ENCODE assay signal across 8 cellular contexts in genomic region chrX:40097492-40098263, GRCh38. TPM values are rescaled to one million over a fixed set of nuclear protein-coding genes. Genes with fewer than 3 reads are reported as not detected.
A peak's percentile ranks its signal among the peaks of the same experiment; 100 is the strongest.
DNase-seq lines count a peak whose midpoint lies in the region; ATAC-seq and TF ChIP-seq lines count a peak whose summit lies in the region.

Gene BCOR (minus strand): TSS chrX:40097958. CDS start chrX:40077929, 20,029 bp downstream.

- peak within 1 kb of the TSS; percentile 94 for H3K4me3 Mint-ChIP-seq in natural killer cell treated with Interleukin-12 subunit alpha and Interleukin-12 subunit beta and Interleukin-15 and Interleukin-18, amount 100 ng/mL, for 72 hours

- no peaks in the 10 kb centered on the region for H3K9me2 ChIP-seq in OCI-LY7 (ENCODE audit: insufficient read depth, low read length)

- no peaks in the 10 kb centered on the region for H3K36me3 Mint-ChIP-seq in natural killer cell treated with Interleukin-12 subunit alpha and Interleukin-12 subunit beta and Interleukin-15 and Interleukin-18, amount 100 ng/mL, for 72 hours

- H2AFZ ChIP-seq in OCI-LY7 (ENCODE audit: low read length): no peak within 1 kb of the TSS

- peaks cover 0 to 24% (median 0%) of the 10 kb centered on the region in 4 donors for H3K27me3 ChIP-seq in esophagus squamous epithelium
- peaks cover 0 to 41% (median 19%) of the 10 kb centered on the region in 5 donors for H3K27me3 ChIP-seq in subcutaneous abdominal adipose tissue (ENCODE audit: control insufficient read depth in 5 of 5, insufficient read depth in 4 of 5, low read length in 5 of 5)

- H3K4me1 Mint-ChIP-seq in natural killer cell treated with Interleukin-12 subunit alpha and Interleukin-12 subunit beta and Interleukin-15 and Interleukin-18, amount 100 ng/mL, for 72 hours (ENCODE audit: low read depth in 2 of 2): peaks cover 21 to 27% of the 10 kb centered on the region in 2 donors

- intact Hi-C loops in OCI-LY7 (cut with micrococcal nuclease; ENCODE audit: unreplicated experiment): loop anchor here (2.0 to 10.0 kb wide), 5 partner anchors 29 to 333 kb away; no protein-coding TSS in a partner anchor
- intact Hi-C loops in esophagus squamous epithelium (cut with DNase I): loop anchor here (5.0 kb wide), 1 partner anchor 75 kb away; no protein-coding TSS in a partner anchor

- no TSS peak for BruUV-seq in OCI-LY7 (replicated peaks; lab: Mats Ljungman, UMichigan)

- H3K9me3 ChIP-seq in OCI-LY7 (ENCODE audit: low read length): no peaks in the 10 kb centered on the region
- no peaks in the 10 kb centered on the region for H3K9me3 ChIP-seq in esophagus squamous epithelium
- no peaks in the 10 kb centered on the region for H3K9me3 ChIP-seq in subcutaneous abdominal adipose tissue (ENCODE audit: control insufficient read depth in 5 of 5, low read length in 5 of 5)

- H4K20me1 ChIP-seq in OCI-LY7 (ENCODE audit: insufficient read depth, low read length): peaks cover 16% of the 10 kb centered on the region; the same call in 1 of the 2 replicates

- no peaks in the 10 kb centered on the region for H3K9me3 Mint-ChIP-seq in natural killer cell treated with Interleukin-12 subunit alpha and Interleukin-12 subunit beta and Interleukin-15 and Interleukin-18, amount 100 ng/mL, for 72 hours

- peak; percentile 78 for DNase-seq in Daoy (ENCODE audit: low read depth)
- DNase-seq in OCI-LY7 (ENCODE audit: low spot score): peak; percentile 74
- DNase-seq in activated T-cell treated with anti-CD3 and anti-CD28 coated beads, Interleukin-2, amount 50 U/mL, for 48 hours: peak; percentile 77 to 82
- DNase-seq in esophagus squamous epithelium (lab: John Stamatoyannopoulos, UW): no peak
- peak; percentile 84 for DNase-seq in natural killer cell treated with Interleukin-12 subunit alpha and Interleukin-12 subunit beta and Interleukin-15 and Interleukin-18, amount 100 ng/mL, for 72 hours (ENCODE audit: low spot score)
- no peak for DNase-seq in iPS-NIHi7 (ENCODE audit: extremely low spot score)

- no peak for TF ChIP-seq CTCF in OCI-LY7 (conservative IDR thresholded peaks at IDR 0.05; ENCODE audit: low read length)
- TF ChIP-seq CTCF in esophagus squamous epithelium (IDR thresholded peaks at IDR 0.05): no peak

- H3K4me2 ChIP-seq in OCI-LY7 (ENCODE audit: low read length): peak within 1 kb of the TSS; percentile 96

- H3K4me1 ChIP-seq in OCI-LY7 (ENCODE audit: insufficient read depth, low read length, poor library complexity, severe bottlenecking) (peaks cover 55% of the 10 kb centered on the region), esophagus squamous epithelium (peaks cover 11 to 48% (median 20%) of the 10 kb centered on the region in 3 donors), subcutaneous abdominal adipose tissue (ENCODE audit: control insufficient read depth in 5 of 5, insufficient read depth in 5 of 5, low read length in 5 of 5) (peaks cover 0 to 52% (median 31%) of the 10 kb centered on the region in 5 donors)

- H3K79me2 ChIP-seq in OCI-LY7 (ENCODE audit: insufficient read depth, low read depth, low read length): peaks cover 36% of the 10 kb centered on the region

- peaks cover 8% of the 10 kb centered on the region; the same call in 1 of the 2 replicates for H3K36me3 ChIP-seq in OCI-LY7 (ENCODE audit: insufficient read depth, low read length)
- no peaks in the 10 kb centered on the region for H3K36me3 ChIP-seq in esophagus squamous epithelium
- H3K36me3 ChIP-seq in subcutaneous abdominal adipose tissue (ENCODE audit: control insufficient read depth in 5 of 5, insufficient read depth in 5 of 5, low read length in 5 of 5): no peaks in the 10 kb centered on the region

- H3K9ac ChIP-seq in subcutaneous abdominal adipose tissue (ENCODE audit: low read length in 5 of 5): no peak within 1 kb of the TSS

- POLR2A ChIA-PET in OCI-LY7 (lab: Charles Lee): interaction anchor here (0.8 to 4.9 kb wide), 9 partner anchors 8 to 75 kb away, joined by 3 to 55 read pairs (median 6); no protein-coding TSS in a partner anchor

- peak; percentile 23 for ATAC-seq in HG02981 (IDR thresholded peaks at IDR 0.05; ENCODE audit: unreplicated experiment)
- ATAC-seq in natural killer cell treated with Interleukin-12 subunit alpha and Interleukin-12 subunit beta and Interleukin-15 and Interleukin-18, amount 100 ng/mL, for 72 hours: peak; percentile 61 to 70

- H3K27me3 Mint-ChIP-seq in natural killer cell treated with Interleukin-12 subunit alpha and Interleukin-12 subunit beta and Interleukin-15 and Interleukin-18, amount 100 ng/mL, for 72 hours: peaks cover 0 to 10% of the 10 kb centered on the region in 2 donors

- peak within 1 kb of the TSS; percentile 70 to 78 for H3K27ac Mint-ChIP-seq in natural killer cell treated with Interleukin-12 subunit alpha and Interleukin-12 subunit beta and Interleukin-15 and Interleukin-18, amount 100 ng/mL, for 72 hours

- CTCF ChIA-PET in OCI-LY7 (lab: Charles Lee; ENCODE audit: unreplicated experiment): interaction anchor here (0.6 to 1.6 kb wide), 3 partner anchors 12 to 71 kb away, joined by 3 to 4 read pairs (median 3); no protein-coding TSS in a partner anchor

- H3K27ac ChIP-seq in OCI-LY7 (ENCODE audit: low read depth, low read length, poor library complexity, severe bottlenecking) (peak within 1 kb of the TSS; percentile 99), esophagus squamous epithelium (peak within 1 kb of the TSS; percentile 86 to 93 (median 92)), subcutaneous abdominal adipose tissue (ENCODE audit: low read depth, low read length) (no peak within 1 kb of the TSS)

- peak in 3 of 4 donors; percentile 30 to 88 (median 86) for TF ChIP-seq POLR2A in esophagus squamous epithelium (IDR thresholded peaks at IDR 0.05)

- WGBS in esophagus squamous epithelium, 2 donors: 0% methylated on average over 3 of the region's 100 CpGs; no CpG with 5 or more reads in 1 of the 2 donors

- H3K4me3 ChIP-seq in OCI-LY7 (ENCODE audit: low read depth, low read length, poor library complexity, severe bottlenecking) (peak within 1 kb of the TSS; percentile 90), esophagus squamous epithelium (peak within 1 kb of the TSS; percentile 74 to 86 (median 76)), subcutaneous abdominal adipose tissue (ENCODE audit: low read depth in 1 of 5, low read length in 5 of 5) (peak within 1 kb of the TSS in 4 of 5 donors; percentile 61 to 69 (median 65))

RNA-seq across cellular contexts. Expression of gene BCOR, which starts in this region (rescaled TPM):
- 35.5 and 36.6 TPM in 2 replicates for total RNA-seq in Daoy (2014; rRNA removed; shearing (Covaris generic))
- total RNA-seq in OCI-LY7 (2014; rRNA removed; shearing (Covaris generic)): 55.6 and 64.3 TPM in 2 replicates
- 48.0 and 52.2 TPM in 2 replicates for total RNA-seq in OCI-LY7 (2022)
- total RNA-seq in esophagus squamous epithelium: 10 to 100 TPM; 12.0 to 20.1 (median 17.4) TPM
- 10 to 100 TPM; 52.3 to 56.7 TPM for total RNA-seq in natural killer cell treated with Interleukin-12 subunit alpha and Interleukin-12 subunit beta and Interleukin-15 and Interleukin-18, amount 100 ng/mL, for 72 hours

Comparison
In these comparisons a context has a peak if more than half of its experiments do, and no peak if none do; other contexts are left out.
1. DNase-seq: peak in Daoy (single experiment), OCI-LY7 (single experiment), activated T-cell treated with anti-CD3 and anti-CD28 coated beads, Interleukin-2, amount 50 U/mL, for 48 hours (2 of 2) and natural killer cell treated with Interleukin-12 subunit alpha and Interleukin-12 subunit beta and Interleukin-15 and Interleukin-18, amount 100 ng/mL, for 72 hours (single experiment); none in esophagus squamous epithelium (single experiment) and iPS-NIHi7 (single experiment).
2. Peak in every context shown above with its lines, with median percentiles within 50 percentile points of each other: H3K4me3 ChIP-seq.